ENCODE assay signal across 8 cellular contexts in genomic region chrX:33434256-33435092, GRCh38.
A peak's percentile ranks its signal among the peaks of the same experiment; 100 is the strongest.
DNase-seq lines count a peak whose midpoint lies in the region; ATAC-seq and TF ChIP-seq lines count a peak whose summit lies in the region.

No MANE protein-coding gene starts in this region.

- H3K4me1 ChIP-seq in fibroblast of lung (ENCODE audit: control insufficient read depth, extremely low read depth, insufficient read depth, low read length) (no peaks in the 10 kb centered on the region), aorta (ENCODE audit: control insufficient read depth in 1 of 2, insufficient read depth in 2 of 2, low read length in 2 of 2) (no peaks in the 10 kb centered on the region)

- H3K27me3 Mint-ChIP-seq in neural crest cell (ENCODE audit: low read depth) = no peaks in the 10 kb centered on the region

- peak; percentile 76 for ATAC-seq in aorta (ENCODE audit: low FRiP score)

- no peak overlapping the region for H2AFZ ChIP-seq in fibroblast of lung (ENCODE audit: low read length)

- in situ Hi-C loops in G401 (cut with HindIII; ENCODE audit: low sequenced_read_pairs) = no loop called here

- no peaks in the 10 kb centered on the region for H3K36me3 ChIP-seq in fibroblast of lung (ENCODE audit: control insufficient read depth, insufficient read depth, low read length)
- H3K36me3 ChIP-seq in aorta (ENCODE audit: control insufficient read depth in 1 of 2, insufficient read depth in 2 of 2, low read length in 1 of 2) = no peaks in the 10 kb centered on the region

- no peak overlapping the region for H3K4me3 Mint-ChIP-seq in neural crest cell

- H3K9me3 ChIP-seq in fibroblast of lung (ENCODE audit: control insufficient read depth, insufficient read depth, low read depth, low read length) = no peaks in the 10 kb centered on the region
- H3K9me3 ChIP-seq in aorta (ENCODE audit: control insufficient read depth, low read length) = no peaks in the 10 kb centered on the region

- H3K79me2 ChIP-seq in fibroblast of lung (ENCODE audit: control insufficient read depth, insufficient read depth, low read length) = no peaks in the 10 kb centered on the region

- no peak overlapping the region for H3K9ac ChIP-seq in fibroblast of lung (ENCODE audit: insufficient read depth, low read length)

- DNase-seq in G401 (ENCODE audit: low spot score) (peak; percentile 50), HCEC 1CT (peak; percentile 0), NCI-H345 (lab: John Stamatoyannopoulos, UW) (peak; percentile 69), fibroblast of lung (ENCODE audit: low read depth in 2 of 2) (peak; percentile 14 to 60), neural crest cell (ENCODE audit: low read depth, low spot score) (peak; percentile 85), aorta (no peak), GOT3 (lab: John Stamatoyannopoulos, UW) (no peak)
- peak; percentile 2 to 21 (median 12) for DNase-seq in activated CD8-positive, alpha-beta memory T cell treated with anti-CD3 and anti-CD28 coated beads for 48 hours (ENCODE audit: low read depth in 2 of 3, low spot score in 2 of 3)

- no peak overlapping the region for H3K4me3 ChIP-seq in fibroblast of lung (replicated peaks in 1 of 4; ENCODE audit: control extremely low read depth in 1 of 4, insufficient read depth in 1 of 4, low read depth in 3 of 4, low read length in 4 of 4)
- peak overlapping the region; percentile 1 to 59 for H3K4me3 ChIP-seq in aorta (ENCODE audit: low read length in 2 of 2)

- 18 to 26% methylated on average over 11 of the region's 11 CpGs for WGBS in aorta, 2 donors

- no peak overlapping the region for H3K27ac ChIP-seq in fibroblast of lung (ENCODE audit: insufficient read depth, low read length)
- no peak overlapping the region for H3K27ac ChIP-seq in aorta (ENCODE audit: low read depth in 1 of 2, low read length in 2 of 2)

- no peaks in the 10 kb centered on the region for H3K36me3 Mint-ChIP-seq in neural crest cell (ENCODE audit: low read depth)

- TF ChIP-seq CTCF in fibroblast of lung (conservative IDR thresholded peaks at IDR 0.05 in 1 of 2, IDR thresholded peaks at IDR 0.05 in 1 of 2; ENCODE audit: low read depth in 1 of 2, low read length in 2 of 2) = peak; percentile 59 to 79
- TF ChIP-seq CTCF in neural crest cell (conservative IDR thresholded peaks at IDR 0.05) = peak; percentile 90

- H3K27me3 ChIP-seq in fibroblast of lung (ENCODE audit: control insufficient read depth, insufficient read depth, low read length) (no peaks in the 10 kb centered on the region), aorta (ENCODE audit: control insufficient read depth in 1 of 2, insufficient read depth in 2 of 2, low read length in 1 of 2) (no peaks in the 10 kb centered on the region)

- H3K27ac Mint-ChIP-seq in neural crest cell (ENCODE audit: unreplicated experiment) = no peak overlapping the region

- H3K4me2 ChIP-seq in fibroblast of lung (ENCODE audit: extremely low read depth, insufficient read depth, low read length) = no peak overlapping the region

- no peaks in the 10 kb centered on the region for H3K4me1 Mint-ChIP-seq in neural crest cell

- H3K9me3 Mint-ChIP-seq in neural crest cell = peaks cover 6% of the 10 kb centered on the region

- no peaks in the 10 kb centered on the region for H4K20me1 ChIP-seq in fibroblast of lung (ENCODE audit: control insufficient read depth, extremely low read depth, insufficient read depth, low read length)

- intact Hi-C loops in aorta (cut with DNase I) = loop anchor here (2.0 to 5.0 kb wide), 2 partner anchors 862 to 863 kb away; no protein-coding TSS in a partner anchor

Comparison
In these comparisons a context has a peak if more than half of its experiments do, and no peak if none do; other contexts are left out.
1. DNase-seq: peak in G401 (single experiment), HCEC 1CT (single experiment), NCI-H345 (single experiment), activated CD8-positive, alpha-beta memory T cell treated with anti-CD3 and anti-CD28 coated beads for 48 hours (3 of 3), fibroblast of lung (2 of 2) and neural crest cell (single experiment); none in aorta (0 of 2) and GOT3 (single experiment).
2. H3K4me3 ChIP-seq: peak in aorta (2 of 2); none in fibroblast of lung (0 of 4).